In the genomic region with DNA sequence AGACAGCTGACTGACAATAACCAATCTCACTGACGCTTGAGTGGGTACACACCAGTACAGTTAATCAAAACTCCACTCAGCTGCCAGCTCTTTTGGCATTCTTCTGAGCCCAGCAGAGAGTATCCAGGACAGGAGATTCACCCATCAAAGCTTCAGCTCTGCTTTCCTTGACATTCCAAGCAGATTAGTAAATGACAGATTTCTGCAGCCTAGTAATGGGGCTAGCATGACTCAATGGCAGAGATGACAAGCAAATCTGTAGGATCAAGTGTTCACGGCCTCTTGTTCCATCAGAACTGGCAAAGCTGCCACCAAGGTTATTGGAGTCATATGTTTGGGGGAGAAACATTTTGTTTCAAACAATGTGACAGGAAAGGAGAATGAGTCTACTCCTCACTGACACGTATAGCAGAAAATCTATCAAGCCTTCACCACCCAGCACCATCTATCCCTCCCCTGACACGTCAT, we compare ENCODE assay signal across 13 cellular contexts.
DNase-seq lines count a peak whose midpoint lies in the region; ATAC-seq and FAIRE-seq lines count a peak whose summit lies in the region.
"Had no signal": no experiment of that assay in that cellular context is flagged by ENCODE, and none has a peak within 500 bp of the region (broad histone marks: within the 10 kb centered on the region; RNA-seq: fewer than 3 reads in every experiment).

No MANE protein-coding gene starts in this region.

- no peak overlapping the region for H3K9ac ChIP-seq in trophoblast cell (ENCODE audit: low read length)

- peaks cover 8 to 14% of the 10 kb centered on the region in 2 experiments for H3K4me1 ChIP-seq in trophoblast cell (ENCODE audit: control insufficient read depth in 1 of 2, insufficient read depth in 2 of 2, low read length in 2 of 2)
- H3K4me1 ChIP-seq: upper lobe of right lung had no signal

- no peak overlapping the region for H3K4me2 ChIP-seq in trophoblast cell (ENCODE audit: low read length)

- H4K8ac ChIP-seq in trophoblast cell (ENCODE audit: low read depth, low read length): no peak overlapping the region

- ATAC-seq in GM18858 (IDR thresholded peaks at IDR 0.05; ENCODE audit: unreplicated experiment): no peak
- ATAC-seq: activated CD8-positive, alpha-beta T cell treated with anti-CD3 and anti-CD28 coated beads, Interleukin-2, amount 10 ng/mL, durations not matched to agents 7 days and 5 days; naive thymus-derived CD8-positive, alpha-beta T cell; upper lobe of right lung had no signal

- no peak overlapping the region for H3K4ac ChIP-seq in trophoblast cell (ENCODE audit: low read depth, low read length)

- H3K18ac ChIP-seq in trophoblast cell (ENCODE audit: low read length): no peak overlapping the region

- H3K9me3 ChIP-seq in trophoblast cell (ENCODE audit: insufficient read depth, low read depth, low read length): no peaks in the 10 kb centered on the region
- H3K9me3 ChIP-seq: upper lobe of right lung had no signal

- H2AFZ ChIP-seq in trophoblast cell (ENCODE audit: insufficient read depth, low read length, poor library complexity): no peak overlapping the region

- H2BK12ac ChIP-seq in trophoblast cell (ENCODE audit: low read length): no peak overlapping the region

- no peaks in the 10 kb centered on the region for H3K27me3 ChIP-seq in trophoblast cell (ENCODE audit: insufficient read depth, low read length)
- H3K27me3 ChIP-seq: upper lobe of right lung had no signal

- no peak overlapping the region for H4K12ac ChIP-seq in trophoblast cell (ENCODE audit: low read depth, low read length)

- H3K36me3 ChIP-seq in trophoblast cell (ENCODE audit: control insufficient read depth in 1 of 2, insufficient read depth in 2 of 2, low read length in 2 of 2): no peaks in the 10 kb centered on the region
- H3K36me3 ChIP-seq: upper lobe of right lung had no signal

- no peak overlapping the region for H2BK120ac ChIP-seq in trophoblast cell (ENCODE audit: insufficient read depth, low read length, poor library complexity)

- H3K4me3 ChIP-seq in trophoblast cell (ENCODE audit: low read depth, low read length): no peak overlapping the region
- H3K4me3 ChIP-seq: upper lobe of right lung had no signal

- H3K27ac ChIP-seq in trophoblast cell (ENCODE audit: low read depth, low read length): peak overlapping the region; percentile 6
- H3K27ac ChIP-seq: upper lobe of right lung had no signal

- DNase-seq in GM03348 (ENCODE audit: low spot score) (peak; percentile 61), RCC 7860 (ENCODE audit: low spot score) (peak; percentile 98), fibroblast of gingiva (ENCODE audit: low read depth) (peak; percentile 76), trophoblast cell (peak; percentile 45 to 80), superior temporal gyrus (ENCODE audit: extremely low spot score) (no peak), amygdala (lab: John Stamatoyannopoulos, UW) (no peak), foreskin melanocyte (no peak)
- DNase-seq: activated CD8-positive, alpha-beta T cell treated with anti-CD3 and anti-CD28 coated beads, Interleukin-2, amount 10 ng/mL, durations not matched to agents 7 days and 5 days; DND-41; naive thymus-derived CD8-positive, alpha-beta T cell; stimulated activated CD4-positive, alpha-beta T cell treated with anti-CD3 and anti-CD28 coated beads, Interleukin-4, amount 100 ng/mL, for 24 hours; upper lobe of right lung had no signal

- H3K23ac ChIP-seq in trophoblast cell (ENCODE audit: low read length): no peak overlapping the region

- H2BK5ac ChIP-seq in trophoblast cell (ENCODE audit: low read depth, low read length, poor library complexity): no peak overlapping the region

- no peak overlapping the region for H3K14ac ChIP-seq in trophoblast cell (ENCODE audit: low read length)

- peaks cover 5% of the 10 kb centered on the region for H3K79me1 ChIP-seq in trophoblast cell (ENCODE audit: low read length)

- no peak overlapping the region for H4K91ac ChIP-seq in trophoblast cell (ENCODE audit: low read depth, low read length)

- H3K79me2 ChIP-seq in trophoblast cell (ENCODE audit: control insufficient read depth, insufficient read depth, low read length, poor library complexity): no peaks in the 10 kb centered on the region

- no peak overlapping the region for H2AK5ac ChIP-seq in trophoblast cell (ENCODE audit: low read length)

- WGBS in trophoblast cell (ENCODE audit: extremely low coverage, insufficient coverage, insufficient read length): no CpG with 5 or more reads among the region's 4 CpGs

- peak; percentile 96 for FAIRE-seq in RCC 7860 (lab: Jason Lieb, UNC)

Comparison
In these comparisons a context has a peak if more than half of its experiments do, and no peak if none do; other contexts are left out.
1. DNase-seq: peak in GM03348 (single experiment), RCC 7860 (single experiment), fibroblast of gingiva (single experiment) and trophoblast cell (2 of 2); none in superior temporal gyrus (single experiment), amygdala (0 of 56) and foreskin melanocyte (single experiment).